31 cellular contexts compared by ENCODE assay signal in genomic region chr10:131180086-131180485, GRCh38.
"Had no signal": no experiment of that assay in that cellular context is flagged by ENCODE, and none has a peak within 500 bp of the region (broad histone marks: within the 10 kb centered on the region; RNA-seq: fewer than 3 reads in every experiment).

No MANE protein-coding gene starts in this region.

- H3K9me3 ChIP-seq: adrenal gland, body of pancreas, breast epithelium, Peyer's patch, SK-N-SH had no signal

- H3K9ac ChIP-seq: KMS-11, SK-N-SH had no signal

- DNase-seq: activated CD4-positive, alpha-beta T cell treated with anti-CD3 and anti-CD28 coated beads for 36 hours; activated CD4-positive, alpha-beta T cell treated with anti-CD3 and anti-CD28 coated beads, Interleukin-2, amount 10 ng/mL, durations not matched to agents 7 days and 5 days; activated CD4-positive, alpha-beta T cell treated with anti-CD3 and anti-CD28 coated beads, Interleukin-2, amount 50 U/mL, for 48 hours; activated CD8-positive, alpha-beta T cell treated with anti-CD3 and anti-CD28 coated beads, Interleukin-2, amount 10 ng/mL, durations not matched to agents 7 days and 5 days; activated gamma-delta T cell treated with Interleukin-2 at 50 U/mL for 16 hours; activated naive CD4-positive, alpha-beta T cell treated with anti-CD3 and anti-CD28 coated beads for 36 hours; activated T-cell treated with anti-CD3 and anti-CD28 coated beads, Interleukin-2, amount 50 U/mL, for 24 hours; MM.1S; MV-4-11; NCI-H1092; NCI-H1417; NCI-H146; NCI-H187; NCI-H2029 treated with DMSO at 0.1 percent for 48 hours; NCI-H2107; NCI-H2171; NCI-H510A; NCI-H526; NCI-H748 treated with DMSO at 0.1 percent for 48 hours; NK-92 treated with Interleukin-12 subunit alpha and Interleukin-12 subunit beta, amount 100 ng/mL, for 24 hours; PC-3; RPMI8226; SHP77 treated with DMSO at 0.1 percent for 48 hours; SK-N-SH had no signal

- H3K4me3 ChIP-seq: adrenal gland, body of pancreas, breast epithelium, Peyer's patch, SJSA1 had no signal

- H3K27ac ChIP-seq: adrenal gland, breast epithelium, KMS-11, Peyer's patch, SJSA1 had no signal

- H3K27me3 ChIP-seq: adrenal gland, body of pancreas, Peyer's patch, SJSA1 had no signal

- H3K4me1 ChIP-seq: adrenal gland, breast epithelium, Peyer's patch, SJSA1 had no signal

- H3K36me3 ChIP-seq: adrenal gland, breast epithelium, Peyer's patch, SJSA1 had no signal

- H3K4me2 ChIP-seq: KMS-11, SK-N-SH had no signal

- ATAC-seq: activated CD4-positive, alpha-beta T cell treated with anti-CD3 and anti-CD28 coated beads for 36 hours; activated CD8-positive, alpha-beta T cell treated with anti-CD3 and anti-CD28 coated beads, Interleukin-2, amount 10 ng/mL, durations not matched to agents 7 days and 5 days; activated naive CD4-positive, alpha-beta T cell treated with anti-CD3 and anti-CD28 coated beads, Interleukin-2, amount 50 U/mL, for 72 hours; PC-3 had no signal
